Comparison of ENCODE assay signal across 8 cellular contexts in genomic region chr7:22782616-22783232, GRCh38. TPM values are rescaled to one million over a fixed set of nuclear protein-coding genes. Genes with fewer than 3 reads are reported as not detected.
A peak's percentile ranks its signal among the peaks of the same experiment; 100 is the strongest.
DNase-seq lines count a peak whose midpoint lies in the region; ATAC-seq and TF ChIP-seq lines count a peak whose summit lies in the region.

No MANE protein-coding gene starts in this region.

- no peaks in the 10 kb centered on the region for H3K9me3 ChIP-seq in PC-9 (ENCODE audit: insufficient read depth, low read depth)
- H3K9me3 ChIP-seq in uterus, result no peaks in the 10 kb centered on the region

- intact Hi-C loops in PC-9 (cut with micrococcal nuclease; ENCODE audit: unreplicated experiment) (loop anchor here (1.0 kb wide), 2 partner anchors 54 to 222 kb away; no protein-coding TSS in a partner anchor), uterus (cut with DNase I; ENCODE audit: low total_unique reads) (no loop called here)

- H3K9me2 ChIP-seq in PC-9 (ENCODE audit: insufficient read depth), result no peaks in the 10 kb centered on the region

- H3F3A ChIP-seq in PC-9 (ENCODE audit: insufficient read depth, low read depth), result no peaks in the 10 kb centered on the region; the same call in 1 of the 2 replicates

- no TSS peak for BruUV-seq in PC-9 (replicated peaks; lab: Mats Ljungman, UMichigan)

- no peak overlapping the region for H3K4me3 ChIP-seq in AG10803 (ENCODE audit: low read length)
- H3K4me3 ChIP-seq in PC-9, result no peak overlapping the region
- no peak overlapping the region for H3K4me3 ChIP-seq in fibroblast of the aortic adventitia (ENCODE audit: low read depth, low read length)
- no peak overlapping the region for H3K4me3 ChIP-seq in uterus

- ATAC-seq in GM18858 (IDR thresholded peaks at IDR 0.05; ENCODE audit: unreplicated experiment) (peak; percentile 65), HG03354 (IDR thresholded peaks at IDR 0.05; ENCODE audit: poor library complexity, severe bottlenecking, unreplicated experiment) (peak; percentile 81)

- no peaks in the 10 kb centered on the region for H3K79me2 ChIP-seq in PC-9 (ENCODE audit: low read depth)

- no peak overlapping the region for H2AFZ ChIP-seq in PC-9

- H3K4me2 ChIP-seq in PC-9, result no peak overlapping the region

- POLR2A ChIA-PET in PC-9 (lab: Charles Lee; ENCODE audit: unreplicated experiment), result no interaction called here

- H3K27me3 ChIP-seq in PC-9 (ENCODE audit: insufficient read depth, low read depth), result no peaks in the 10 kb centered on the region
- no peaks in the 10 kb centered on the region for H3K27me3 ChIP-seq in uterus

- H4K20me1 ChIP-seq in PC-9 (ENCODE audit: insufficient read depth), result no peaks in the 10 kb centered on the region

- TF ChIP-seq CTCF in AG10803 (conservative IDR thresholded peaks at IDR 0.05; ENCODE audit: low read length), result peak; percentile 65
- peak; percentile 95 for TF ChIP-seq CTCF in PC-9 (conservative IDR thresholded peaks at IDR 0.05)
- peak; percentile 62 for TF ChIP-seq CTCF in fibroblast of the aortic adventitia (IDR thresholded peaks at IDR 0.05; ENCODE audit: insufficient read depth, low read length)
- TF ChIP-seq CTCF in uterus (IDR thresholded peaks at IDR 0.05), result peak; percentile 35 to 41 (median 39)

- H3K4me1 ChIP-seq in PC-9 (replicated peaks; ENCODE audit: insufficient read depth), result no peaks in the 10 kb centered on the region; the same call in 1 of the 2 replicates
- no peaks in the 10 kb centered on the region for H3K4me1 ChIP-seq in uterus

- no peak overlapping the region for H3K27ac ChIP-seq in PC-9
- H3K27ac ChIP-seq in uterus, result peak overlapping the region in 1 of 2 donors; percentile 57

- CTCF ChIA-PET in PC-9 (lab: Charles Lee), result interaction anchor here (0.5 to 2.0 kb wide), 11 partner anchors 10 to 272 kb away, joined by 3 to 16 read pairs (median 3); no protein-coding TSS in a partner anchor

- H3K36me3 ChIP-seq in PC-9 (ENCODE audit: low read depth), result no peaks in the 10 kb centered on the region
- no peaks in the 10 kb centered on the region for H3K36me3 ChIP-seq in uterus

- peak; percentile 48 for DNase-seq in AG10803 (ENCODE audit: low read depth)
- peak; percentile 54 to 70 for DNase-seq in PC-9
- DNase-seq in activated T-cell treated with anti-CD3 and anti-CD28 coated beads, Interleukin-2, amount 50 U/mL, for 1 hour, result peak; percentile 65
- peak; percentile 47 for DNase-seq in fibroblast of the aortic adventitia (ENCODE audit: low read depth)
- DNase-seq in pons (ENCODE audit: low spot score), result peak; percentile 24
- DNase-seq in uterus, result peak; percentile 26 to 34

- no peak for TF ChIP-seq POLR2A in uterus (IDR thresholded peaks at IDR 0.05)

RNA-seq across cellular contexts. Expression of gene TOMM7, which starts 39.9 kb away (rescaled TPM):
- total RNA-seq in PC-9 (2021), result 588 and 703 TPM in 2 replicates
- 217 and 251 TPM in 2 replicates for total RNA-seq in fibroblast of the aortic adventitia (ENCODE audit: low replicate concordance)
- total RNA-seq in uterus, result 100 to 1,000 TPM in 3 of 4 donors, 10 to 100 TPM in 1; 73.0 to 411 (median 210) TPM

RNA-seq across cellular contexts. Expression of gene IL6, which starts 55.7 kb away (rescaled TPM):
- total RNA-seq in PC-9 (2021), result 1.4 and 1.7 TPM in 2 replicates
- total RNA-seq in fibroblast of the aortic adventitia (ENCODE audit: low replicate concordance), result 3.8 and 10.2 TPM in 2 replicates
- total RNA-seq in uterus, result 10 to 100 TPM in 1 of 4 donors, 1 to 10 TPM in 2, not detected in 1; 2.6 to 11.2 (median 4.2) TPM

Comparison
In these comparisons a context has a peak if more than half of its experiments do, and no peak if none do; other contexts are left out.
1. CTCF ChIP-seq: peak in every context shown above with its lines; median percentile 95 in PC-9; 65 in AG10803; 62 in fibroblast of the aortic adventitia; 39 in uterus.